ENCODE assay signal across 8 cellular contexts in genomic region chr16:68263559-68264127, GRCh38. TPM values are rescaled to one million over a fixed set of nuclear protein-coding genes. Genes with fewer than 3 reads are reported as not detected.
DNase-seq lines count a peak whose midpoint lies in the region; ATAC-seq and TF ChIP-seq lines count a peak whose summit lies in the region.

No MANE protein-coding gene starts in this region.

- peak overlapping the region; percentile 89 for H3K23ac ChIP-seq in mesendoderm (ENCODE audit: low read length)

- no CpG with 5 or more reads among the region's 11 CpGs for whole genome bisulfite sequencing in mesendoderm (ENCODE audit: extremely low coverage, insufficient coverage, low lambda C conversion rate)

- peaks cover 2% of the 10 kb centered on the region for H3K79me1 ChIP-seq in mesendoderm (ENCODE audit: low read length)

- peak overlapping the region; percentile 81 for H3K27ac ChIP-seq in mesendoderm (ENCODE audit: low read depth, low read length)

- peak overlapping the region; percentile 71 for H3K4me2 ChIP-seq in mesendoderm (ENCODE audit: low read length)

- intact Hi-C loops in sciatic nerve (cut with DNase I): loop anchor here (5.0 kb wide), 1 partner anchor 69 kb away; no protein-coding TSS in a partner anchor

- H3K79me2 ChIP-seq in mesendoderm (ENCODE audit: control insufficient read depth, insufficient read depth, low read length): peaks cover 16% of the 10 kb centered on the region

- no peaks in the 10 kb centered on the region for H3K27me3 ChIP-seq in mesendoderm (ENCODE audit: insufficient read depth, low read length, poor library complexity)

- H2BK15ac ChIP-seq in mesendoderm (replicated peaks; ENCODE audit: low read depth): no peak overlapping the region

- H3K36me3 ChIP-seq in mesendoderm (ENCODE audit: control insufficient read depth, insufficient read depth, low read length): no peaks in the 10 kb centered on the region

- peak overlapping the region; percentile 61 for H3K18ac ChIP-seq in mesendoderm (ENCODE audit: low read length)

- H4K8ac ChIP-seq in mesendoderm (ENCODE audit: low read depth, low read length): peak overlapping the region; percentile 17

- TF ChIP-seq CTCF in AG10803 (conservative IDR thresholded peaks at IDR 0.05; ENCODE audit: low read length) (no peak; the same call in 1 of the 2 replicates), astrocyte of the cerebellum (IDR thresholded peaks at IDR 0.05; ENCODE audit: low read depth, low read length, missing control alignments) (no peak)

- in situ Hi-C loops in astrocyte of the cerebellum (cut with HindIII; ENCODE audit: low sequenced_read_pairs): no loop called here

- H3K4me1 ChIP-seq in mesendoderm (ENCODE audit: control insufficient read depth, low read depth, low read length): peaks cover 2% of the 10 kb centered on the region

- H3K4ac ChIP-seq in mesendoderm (ENCODE audit: low read depth, low read length): peak overlapping the region; percentile 39

- no peak overlapping the region for H2BK120ac ChIP-seq in mesendoderm (ENCODE audit: low read depth, low read length)

- no peak overlapping the region for H2BK5ac ChIP-seq in mesendoderm (ENCODE audit: low read length)

- no peak overlapping the region for H2AK5ac ChIP-seq in mesendoderm (ENCODE audit: low read length)

- H4K5ac ChIP-seq in mesendoderm (ENCODE audit: low read length): no peak overlapping the region

- DNase-seq in AG10803 (ENCODE audit: low read depth): no peak
- DNase-seq in astrocyte of the cerebellum (ENCODE audit: low read depth): no peak
- DNase-seq in mesendoderm: no peak
- DNase-seq in DMS 273 treated with DMSO at 0.1 percent for 48 hours (lab: John Stamatoyannopoulos, UW): no peak
- DNase-seq in sciatic nerve (ENCODE audit: low spot score): no peak
- DNase-seq in NCI-H226: no peak

- peak overlapping the region; percentile 97 for H3K9ac ChIP-seq in mesendoderm (ENCODE audit: low read length)

- peak overlapping the region; percentile 99 for H3K56ac ChIP-seq in mesendoderm (ENCODE audit: low read length)

- peak overlapping the region; percentile 67 for H3K4me3 ChIP-seq in AG10803 (ENCODE audit: low read length)
- H3K4me3 ChIP-seq in astrocyte of the cerebellum (ENCODE audit: low read depth, low read length): peak overlapping the region; percentile 84
- peak overlapping the region; percentile 65 for H3K4me3 ChIP-seq in mesendoderm (ENCODE audit: low read length)

- ATAC-seq in HG02852 (IDR thresholded peaks at IDR 0.05; ENCODE audit: unreplicated experiment): peak; percentile 5
- ATAC-seq in sciatic nerve: no peak
- no peak for ATAC-seq in HG02623 (IDR thresholded peaks at IDR 0.05; ENCODE audit: unreplicated experiment)

RNA-seq across cellular contexts. Expression of gene SLC7A6, which starts 0.7 kb away (rescaled TPM):
- 23.3 TPM for polyA plus RNA-seq in mesendoderm (2013, experiment 1 of 2)
- 22.1 TPM for polyA plus RNA-seq in mesendoderm (2013, experiment 2 of 2)
- total RNA-seq in sciatic nerve: 75.5 TPM

RNA-seq across cellular contexts. Expression of gene PLA2G15, which starts 18.5 kb away (rescaled TPM):
- polyA plus RNA-seq in mesendoderm (2013, experiment 1 of 2): 4.0 TPM
- polyA plus RNA-seq in mesendoderm (2013, experiment 2 of 2): 4.0 TPM
- total RNA-seq in sciatic nerve: 17.4 TPM

RNA-seq across cellular contexts. Expression of gene ESRP2, which starts 27.7 kb away (rescaled TPM):
- polyA plus RNA-seq in mesendoderm (2013, experiment 1 of 2): 26.2 TPM
- polyA plus RNA-seq in mesendoderm (2013, experiment 2 of 2): 26.6 TPM
- total RNA-seq in sciatic nerve: 0.36 TPM

RNA-seq across cellular contexts. Expression of gene SLC7A6OS, which starts 47.1 kb away (rescaled TPM):
- 9.4 TPM for polyA plus RNA-seq in mesendoderm (2013, experiment 1 of 2)
- 8.9 TPM for polyA plus RNA-seq in mesendoderm (2013, experiment 2 of 2)
- 22.9 TPM for total RNA-seq in sciatic nerve

RNA-seq across cellular contexts. Expression of gene PRMT7, which starts 47.2 kb away (rescaled TPM):
- 35.9 TPM for polyA plus RNA-seq in mesendoderm (2013, experiment 1 of 2)
- polyA plus RNA-seq in mesendoderm (2013, experiment 2 of 2): 35.7 TPM
- 58.9 TPM for total RNA-seq in sciatic nerve
